15 cellular contexts compared by ENCODE assay signal in genomic region chr7:45052011-45052410, GRCh38. TPM values are rescaled to one million over a fixed set of nuclear protein-coding genes. Genes with fewer than 3 reads are reported as not detected.
DNase-seq lines count a peak whose midpoint lies in the region; ATAC-seq and TF ChIP-seq lines count a peak whose summit lies in the region.
"Had no signal": no experiment of that assay in that cellular context is flagged by ENCODE, and none has a peak within 500 bp of the region (broad histone marks: within the 10 kb centered on the region; RNA-seq: fewer than 3 reads in every experiment).

No MANE protein-coding gene starts in this region.

- H3K27me3 Mint-ChIP-seq in glutamatergic neuron (ENCODE audit: unreplicated experiment) = peaks cover 3% of the 10 kb centered on the region

- H3K4me3 Mint-ChIP-seq in glutamatergic neuron (ENCODE audit: unreplicated experiment) = no peak overlapping the region

- peaks cover 10% of the 10 kb centered on the region for H3K4me1 Mint-ChIP-seq in glutamatergic neuron (ENCODE audit: low read depth, unreplicated experiment)

- ATAC-seq in Right ventricle myocardium superior (ENCODE audit: poor library complexity) (peak; percentile 53), left ventricle myocardium superior (no peak), GM18498 (IDR thresholded peaks at IDR 0.05; ENCODE audit: unreplicated experiment) (no peak)
- ATAC-seq: sciatic nerve had no signal

- intact Hi-C loops in Right ventricle myocardium superior (cut with DNase I) = no loop called here
- intact Hi-C loops in left ventricle myocardium superior (cut with micrococcal nuclease) = no loop called here

- TF ChIP-seq CTCF in glutamatergic neuron (IDR thresholded peaks at IDR 0.05; ENCODE audit: partially characterized antibody, unreplicated experiment) = no peak

- peak overlapping the region; percentile 19 for H3K27ac Mint-ChIP-seq in glutamatergic neuron (ENCODE audit: unreplicated experiment)

- no peak for DNase-seq in Right ventricle myocardium superior
- no peak for DNase-seq in left ventricle myocardium superior
- DNase-seq in LHCN-M2 (ENCODE audit: low read depth) = peak; percentile 30
- no peak for DNase-seq in glutamatergic neuron
- DNase-seq in occipital lobe (lab: John Stamatoyannopoulos, UW) = no peak
- no peak for DNase-seq in dedifferentiated amniotic fluid mesenchymal stem cell (ENCODE audit: extremely low spot score)
- DNase-seq: C1 segment of cervical spinal cord; effector CD8-positive, alpha-beta T cell; NCI-H2081; NK-92 treated with Interleukin-12 subunit alpha and Interleukin-12 subunit beta, amount 100 ng/mL, for 24 hours; stimulated activated CD4-positive, alpha-beta T cell treated with anti-CD3 and anti-CD28 coated beads, Interleukin-2, amount 100 ng/mL, for 24 hours; WERI-Rb-1 had no signal

- H3K9me3 Mint-ChIP-seq in glutamatergic neuron (ENCODE audit: unreplicated experiment) = peaks cover 3% of the 10 kb centered on the region

- peaks cover 5% of the 10 kb centered on the region for H3K36me3 Mint-ChIP-seq in glutamatergic neuron (ENCODE audit: unreplicated experiment)

RNA-seq across cellular contexts. Expression of gene NACAD, which starts 36.8 kb away (rescaled TPM):
- 4.7 TPM for total RNA-seq in Right ventricle myocardium superior
- total RNA-seq in left ventricle myocardium superior = 3.5 TPM
- 2.6 and 2.9 TPM in 2 replicates for total RNA-seq in LHCN-M2 (2014; rRNA removed)
- 4.8 TPM for polyA plus RNA-seq in LHCN-M2 (2012)
- 125 TPM for total RNA-seq in glutamatergic neuron (ENCODE audit: unreplicated experiment)
- 5.5 TPM for total RNA-seq in occipital lobe
- total RNA-seq: T-helper 1 cell treated with Interleukin-12 subunit alpha and Interleukin-12 subunit beta and Interleukin-4 antibody, amounts not matched to agents 30 ng/mL and 1 ng/mL, for 36 hours had no signal

RNA-seq across cellular contexts. Expression of gene CCM2, which starts 52.0 kb away (rescaled TPM):
- total RNA-seq in Right ventricle myocardium superior (30.3 TPM), left ventricle myocardium superior (36.7 TPM), LHCN-M2 (2014; rRNA removed) (117 and 126 TPM in 2 replicates), glutamatergic neuron (ENCODE audit: unreplicated experiment) (92.6 TPM), occipital lobe (23.4 TPM)
- 103 TPM for polyA plus RNA-seq in LHCN-M2 (2012)

RNA-seq across cellular contexts. Expression of gene TBRG4, which starts 59.5 kb away (rescaled TPM):
- total RNA-seq in Right ventricle myocardium superior = 82.2 TPM
- 83.0 TPM for total RNA-seq in left ventricle myocardium superior
- total RNA-seq in LHCN-M2 (2014; rRNA removed) = 107 and 120 TPM in 2 replicates
- polyA plus RNA-seq in LHCN-M2 (2012) = 64.1 TPM
- 90.1 TPM for total RNA-seq in glutamatergic neuron (ENCODE audit: unreplicated experiment)
- 47.4 TPM for total RNA-seq in occipital lobe

Comparison
In these comparisons a context has a peak if more than half of its experiments do, and no peak if none do; other contexts are left out.
1. RNA of gene NACAD, which starts 36.8 kb away (total RNA-seq): 125 TPM in glutamatergic neuron (single experiment); 5.5 TPM in occipital lobe (single experiment), 4.7 TPM in Right ventricle myocardium superior (single experiment), 3.5 TPM in left ventricle myocardium superior (single experiment) and 2.6 to 2.9 TPM in LHCN-M2; every median in the first group is over 10 times any median in the second.